Comparison of ENCODE assay signal across 9 cellular contexts in genomic region chr9:126615251-126615790, GRCh38. TPM values are rescaled to one million over a fixed set of nuclear protein-coding genes. Genes with fewer than 3 reads are reported as not detected.
A peak's percentile ranks its signal among the peaks of the same experiment; 100 is the strongest.
DNase-seq lines count a peak whose midpoint lies in the region; TF ChIP-seq lines count a peak whose summit lies in the region.
"Had no signal": no experiment of that assay in that cellular context is flagged by ENCODE, and none has a peak within 500 bp of the region (broad histone marks: within the 10 kb centered on the region; RNA-seq: fewer than 3 reads in every experiment).

No MANE protein-coding gene starts in this region.

- H3K9me3 ChIP-seq in ES-I3 (ENCODE audit: control insufficient read depth, insufficient read depth, low read length) (no peaks in the 10 kb centered on the region), uterus (no peaks in the 10 kb centered on the region)

- no peak for TF ChIP-seq POLR2A in uterus (IDR thresholded peaks at IDR 0.05)

- H3K4me1 ChIP-seq in ES-I3 (ENCODE audit: insufficient read depth, low read length) (peaks cover 24% of the 10 kb centered on the region), uterus (peaks cover 0 to 34% of the 10 kb centered on the region in 2 donors)

- TF ChIP-seq CTCF in choroid plexus epithelial cell (conservative IDR thresholded peaks at IDR 0.05; ENCODE audit: low read depth, low read length) (no peak), nephron (IDR thresholded peaks at IDR 0.05; ENCODE audit: unreplicated experiment in 3 of 3) (no peak), foreskin fibroblast (IDR thresholded peaks at IDR 0.05; ENCODE audit: low read depth, low read length) (no peak), uterus (IDR thresholded peaks at IDR 0.05) (no peak)

- H3K27ac Mint-ChIP-seq in nephron: no peak overlapping the region

- H3K4me1 Mint-ChIP-seq in nephron: peaks cover 24% of the 10 kb centered on the region

- no peak overlapping the region for H3K27ac ChIP-seq in uterus

- no peaks in the 10 kb centered on the region for H3K36me3 Mint-ChIP-seq in nephron (ENCODE audit: low read depth)

- no peaks in the 10 kb centered on the region for H3K36me3 ChIP-seq in ES-I3 (ENCODE audit: insufficient read depth, low read length)
- no peaks in the 10 kb centered on the region for H3K36me3 ChIP-seq in uterus

- peak overlapping the region; percentile 66 to 79 (median 79) for H3K4me3 Mint-ChIP-seq in nephron

- DNase-seq in NCI-H2029 (lab: John Stamatoyannopoulos, UW) (peak; percentile 83), choroid plexus epithelial cell (ENCODE audit: low read depth) (peak; percentile 34), mucosa of gallbladder (ENCODE audit: low spot score) (no peak), foreskin fibroblast (no peak), uterus (no peak)
- no peak for DNase-seq in effector CD4-positive, alpha-beta T cell
- DNase-seq: islet precursor cell had no signal

- no peak overlapping the region for H3K4me3 ChIP-seq in choroid plexus epithelial cell (ENCODE audit: low read depth, low read length)
- H3K4me3 ChIP-seq in foreskin fibroblast (ENCODE audit: low read depth in 1 of 2, low read length in 2 of 2): no peak overlapping the region
- H3K4me3 ChIP-seq in uterus: no peak overlapping the region

- intact Hi-C loops in uterus (cut with DNase I; ENCODE audit: low total_unique reads): no loop called here

- peaks cover 18 to 56% of the 10 kb centered on the region in 2 donors for H3K27me3 ChIP-seq in uterus

- peaks cover 93% of the 10 kb centered on the region for H3K27me3 Mint-ChIP-seq in nephron (ENCODE audit: low read depth)

- H3K9me3 Mint-ChIP-seq in nephron: no peaks in the 10 kb centered on the region

- H3K9ac ChIP-seq in ES-I3 (ENCODE audit: low read depth, low read length): peak overlapping the region; percentile 39; the same call in 1 of the 2 replicates

RNA-seq across cellular contexts. Expression of gene LMX1B, which starts 1.6 kb away (rescaled TPM):
- 0.17 TPM for total RNA-seq in mucosa of gallbladder
- total RNA-seq in uterus: not detected

Comparison
In these comparisons a context has a peak if more than half of its experiments do, and no peak if none do; other contexts are left out.
1. DNase-seq: peak in NCI-H2029 (single experiment) and choroid plexus epithelial cell (single experiment); none in mucosa of gallbladder (single experiment), foreskin fibroblast (0 of 2), effector CD4-positive, alpha-beta T cell (single experiment) and uterus (0 of 2).